In the genomic region with DNA sequence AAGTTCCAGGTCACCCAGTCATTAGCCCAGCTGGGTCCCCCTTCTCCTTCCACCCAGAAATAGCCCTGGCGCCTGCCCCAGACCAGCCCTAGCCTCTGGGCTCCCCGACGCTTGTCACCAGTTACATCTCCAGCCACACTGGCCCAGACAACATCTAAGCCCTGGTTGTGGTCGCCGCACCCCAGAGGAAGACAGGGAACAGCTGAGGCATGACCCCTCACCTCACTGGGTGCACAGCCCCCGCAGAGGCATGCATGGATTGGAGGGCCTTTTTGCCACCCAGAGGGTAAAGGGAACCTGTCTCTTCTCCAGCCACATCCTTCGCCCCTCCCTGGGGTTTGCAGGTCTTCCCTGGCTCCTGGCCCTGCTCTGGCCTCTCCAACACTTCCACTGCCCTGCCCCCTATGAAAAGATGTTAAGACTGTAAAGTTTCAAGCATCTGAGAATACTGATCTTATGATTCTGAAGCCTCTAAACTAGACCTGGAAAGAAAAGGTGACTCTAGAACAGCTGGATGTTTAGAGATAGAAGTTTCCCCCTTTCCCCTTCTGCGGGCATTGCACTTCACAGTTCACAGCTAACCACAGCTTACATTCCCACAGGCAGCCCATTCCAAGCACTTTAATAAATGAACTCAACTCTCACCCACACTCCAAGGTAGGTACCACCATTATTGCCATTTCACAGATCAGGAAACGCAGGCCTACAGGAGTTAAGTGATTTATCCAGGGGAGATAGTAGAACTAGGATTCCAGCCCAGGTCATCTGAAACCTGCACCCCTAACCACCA, we compare ENCODE assay signal across 18 cellular contexts. TPM values are rescaled to one million over a fixed set of nuclear protein-coding genes. Genes with fewer than 3 reads are reported as not detected.
"Had no signal": no experiment of that assay in that cellular context is flagged by ENCODE, and none has a peak within 500 bp of the region (broad histone marks: within the 10 kb centered on the region; RNA-seq: fewer than 3 reads in every experiment).

No MANE protein-coding gene starts in this region.

- H3K36me3 Mint-ChIP-seq: stimulated activated naive B cell treated with anti-CD40 and anti-IgM and Interleukin-4, amounts not matched to agents 10 μg/mL and 1 μg/mL and 100 μg/mL, for 72 hours had no signal

- H3K27me3 ChIP-seq: right atrium auricular region, transverse colon had no signal

- H3K4me3 Mint-ChIP-seq: endodermal cell; neural crest cell; stimulated activated naive B cell treated with anti-CD40 and anti-IgM and Interleukin-4, amounts not matched to agents 10 μg/mL and 1 μg/mL and 100 μg/mL, for 72 hours had no signal

- H3K9me3 ChIP-seq: mucosa of descending colon, right atrium auricular region, transverse colon had no signal

- DNase-seq: activated CD4-positive, alpha-beta T cell treated with anti-CD3 and anti-CD28 coated beads, Interleukin-2, amount 50 U/mL, for 4 hours; activated CD4-positive, CD25-positive, alpha-beta regulatory T cell treated with anti-CD3 and anti-CD28 coated beads, Interleukin-2, amount 50 U/mL, for 72 hours; activated naive CD4-positive, alpha-beta T cell treated with anti-CD3 and anti-CD28 coated beads, Interleukin-2, amount 50 U/mL, for 16 hours; activated T-cell treated with anti-CD3 and anti-CD28 coated beads, Interleukin-2, amount 50 U/mL, for 1 hour; amniotic stem cell; cerebellar nuclear complex; dermis blood vessel endothelial cell; endodermal cell; erythroblast; mucosa of descending colon; stimulated activated CD4-positive, alpha-beta T cell treated with anti-CD3 and anti-CD28 coated beads, Interleukin-1b, Interleukin-23, amount 100 ng/mL, for 48 hours; stimulated activated naive B cell treated with anti-CD40 and anti-IgM and Interleukin-4, amounts not matched to agents 10 μg/mL and 1 μg/mL and 100 μg/mL, for 72 hours; T-helper 9 cell; transverse colon had no signal

- H3K9me3 Mint-ChIP-seq: endodermal cell had no signal

- H3K27ac ChIP-seq: right atrium auricular region, transverse colon had no signal

- H3K4me3 ChIP-seq: mucosa of descending colon, right atrium auricular region, transverse colon had no signal

- H3K4me1 Mint-ChIP-seq: endodermal cell, neural crest cell had no signal

- H3K36me3 ChIP-seq: right atrium auricular region, transverse colon had no signal

- H3K4me1 ChIP-seq: transverse colon had no signal

- H3K27ac Mint-ChIP-seq: endodermal cell; stimulated activated naive B cell treated with anti-CD40 and anti-IgM and Interleukin-4, amounts not matched to agents 10 μg/mL and 1 μg/mL and 100 μg/mL, for 72 hours had no signal

RNA-seq across cellular contexts. Expression of a gene that starts 14.7 kb away (rescaled TPM):
- total RNA-seq: glomerular endothelial cell, lung microvascular endothelial cell had no signal
